In genomic region chr11:20261526-20261925, GRCh38 we compare ENCODE assay signal across 1 cellular context.
TF ChIP-seq lines count a peak whose summit lies in the region.

No MANE protein-coding gene starts in this region.

TF ChIP-seq in IMR-90, 13 proteins besides CTCF, POLR2A, EP300 and RAD21 (continued from another document):
- TF ChIP-seq CEBPB (IDR thresholded peaks at IDR 0.05; ENCODE audit: low read depth, low read length) (no peak), ELK1 (IDR thresholded peaks at IDR 0.05; ENCODE audit: borderline replicate concordance, low read depth, low read length) (no peak), FOS (IDR thresholded peaks at IDR 0.05; ENCODE audit: low read depth, low read length) (no peak), CHD1 (IDR thresholded peaks at IDR 0.05; ENCODE audit: low read depth, low read length) (no peak), MAFK (IDR thresholded peaks at IDR 0.05; ENCODE audit: low read depth, low read length) (no peak), RFX5 (IDR thresholded peaks at IDR 0.05; ENCODE audit: low read depth, low read length) (no peak)
TF ChIP-seq in IMR-90: peak in this region for 0.
